In the genomic region with DNA sequence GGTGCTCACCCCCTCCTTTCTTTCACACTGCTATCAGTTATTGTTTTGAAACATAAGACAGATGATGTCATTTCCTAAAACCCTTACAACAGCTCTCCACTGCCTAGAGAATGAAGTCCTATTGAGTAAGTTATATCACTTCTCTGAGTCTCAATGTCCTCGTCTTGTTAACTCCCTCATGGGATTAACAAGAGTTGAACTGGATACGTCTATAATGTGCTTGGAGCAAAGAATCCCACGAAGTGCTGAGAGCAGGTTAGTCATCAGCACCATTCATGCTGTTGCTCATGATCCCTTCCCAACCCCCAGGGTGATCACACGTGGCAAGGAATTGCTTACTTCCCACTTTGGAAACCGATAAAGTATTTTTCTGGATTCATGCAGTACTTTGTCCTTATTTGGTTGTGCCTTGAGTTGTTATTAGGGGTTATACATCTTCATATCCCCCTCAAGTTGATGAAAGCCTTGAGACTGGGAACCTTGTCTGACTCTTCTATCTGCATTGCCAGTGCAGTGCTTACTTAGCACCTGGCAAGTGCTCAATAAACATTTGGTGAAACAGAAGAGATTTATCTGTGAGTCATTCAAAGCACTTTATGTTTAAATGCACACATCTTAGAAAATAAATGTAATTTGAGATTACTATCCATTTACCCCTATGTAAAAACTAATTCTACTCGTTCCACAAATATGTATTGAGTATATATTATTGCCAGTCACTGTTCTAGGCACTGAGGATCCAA, we compare ENCODE assay signal across 16 cellular contexts.
DNase-seq lines count a peak whose midpoint lies in the region; ATAC-seq, FAIRE-seq and TF ChIP-seq lines count a peak whose summit lies in the region.
"Had no signal": no experiment of that assay in that cellular context is flagged by ENCODE, and none has a peak within 500 bp of the region (broad histone marks: within the 10 kb centered on the region; RNA-seq: fewer than 3 reads in every experiment).

No MANE protein-coding gene starts in this region.

- H3F3A ChIP-seq in PC-9 (ENCODE audit: insufficient read depth, low read depth) = peaks cover 13% of the 10 kb centered on the region; the same call in 1 of the 2 replicates

- H3K36me3 ChIP-seq in PC-9 (ENCODE audit: low read depth) = no peaks in the 10 kb centered on the region
- H3K36me3 ChIP-seq in endodermal cell (ENCODE audit: control insufficient read depth, insufficient read depth, low read length) = no peaks in the 10 kb centered on the region
- H3K36me3 ChIP-seq in Peyer's patch = no peaks in the 10 kb centered on the region
- H3K36me3 ChIP-seq: cardiac muscle cell, lower lobe of right lung, thyroid gland had no signal

- FAIRE-seq in A549 (lab: Jason Lieb, UNC) (no peak), H54 (lab: Jason Lieb, UNC) (peak; percentile 90)
- FAIRE-seq: K562 had no signal

- H3K4me1 ChIP-seq in A549 (peaks cover 19% of the 10 kb centered on the region), PC-9 (replicated peaks; ENCODE audit: insufficient read depth) (peaks cover 17% of the 10 kb centered on the region), endodermal cell (ENCODE audit: control insufficient read depth, insufficient read depth, low read length) (no peaks in the 10 kb centered on the region), Peyer's patch (no peaks in the 10 kb centered on the region)
- H3K4me1 ChIP-seq: lower lobe of right lung, psoas muscle, thyroid gland had no signal

- intact Hi-C loops in PC-9 (cut with micrococcal nuclease; ENCODE audit: unreplicated experiment) = no loop called here
- intact Hi-C loops in activated CD4-positive, alpha-beta T cell treated with anti-CD3 and anti-CD28 coated beads for 36 hours (cut with DNase I, micrococcal nuclease) = no loop called here

- CTCF ChIA-PET in A549 (lab: Yijun Ruan, JAX) (no interaction called here), PC-9 (lab: Charles Lee) (no interaction called here)
- CTCF ChIA-PET in activated CD4-positive, alpha-beta T cell treated with anti-CD3 and anti-CD28 coated beads for 36 hours (lab: Charles Lee) = no interaction called here

- no peak for TF ChIP-seq POLR2A in A549 (IDR thresholded peaks at IDR 0.05; ENCODE audit: low read length)
- TF ChIP-seq POLR2A in H54 (IDR thresholded peaks at IDR 0.05; ENCODE audit: low read depth, low read length) = no peak
- TF ChIP-seq POLR2A in Peyer's patch (IDR thresholded peaks at IDR 0.05) = no peak

- no TSS peak for BruUV-seq in PC-9 (replicated peaks; lab: Mats Ljungman, UMichigan)

- H4K20me1 ChIP-seq in PC-9 (ENCODE audit: insufficient read depth) = no peaks in the 10 kb centered on the region

- H3K9me3 ChIP-seq in A549 (no peaks in the 10 kb centered on the region), PC-9 (ENCODE audit: insufficient read depth, low read depth) (peaks cover 5% of the 10 kb centered on the region; the same call in 1 of the 2 replicates), endodermal cell (ENCODE audit: control insufficient read depth, low read length) (peaks cover 9% of the 10 kb centered on the region), Peyer's patch (no peaks in the 10 kb centered on the region)
- H3K9me3 ChIP-seq: lower lobe of right lung, psoas muscle, thyroid gland had no signal

- ATAC-seq in A549 = peak; percentile 88 to 96
- no peak for ATAC-seq in activated CD4-positive, alpha-beta T cell treated with anti-CD3 and anti-CD28 coated beads for 36 hours
- ATAC-seq: K562, lower lobe of right lung, psoas muscle had no signal

- no peak for TF ChIP-seq CTCF in A549 (IDR thresholded peaks at IDR 0.05)
- no peak for TF ChIP-seq CTCF in PC-9 (conservative IDR thresholded peaks at IDR 0.05)
- no peak for TF ChIP-seq CTCF in endodermal cell (conservative IDR thresholded peaks at IDR 0.05)
- TF ChIP-seq CTCF in Peyer's patch (IDR thresholded peaks at IDR 0.05) = no peak

- no peak for TF ChIP-seq EP300 in A549 (IDR thresholded peaks at IDR 0.05)

- WGBS in A549 (ENCODE audit: missing lambda C conversion rate) = 10% methylated on average over 6 of the region's 6 CpGs
- WGBS in endodermal cell (ENCODE audit: insufficient coverage in 1 of 2, insufficient read length in 1 of 2), 2 experiments = 85 to 91% methylated on average over 3 to 5 of the region's 6 CpGs

- no peak overlapping the region for H3K27ac Mint-ChIP-seq in activated CD4-positive, alpha-beta T cell treated with anti-CD3 and anti-CD28 coated beads for 36 hours
- no peak overlapping the region for H3K27ac Mint-ChIP-seq in endodermal cell
- H3K27ac Mint-ChIP-seq: CD4-positive, CD25-positive, alpha-beta regulatory T cell had no signal

- H3K4me2 ChIP-seq in A549 (peak overlapping the region; percentile 62), PC-9 (peak overlapping the region; percentile 60)

- no peak overlapping the region for H3K4me3 Mint-ChIP-seq in activated CD4-positive, alpha-beta T cell treated with anti-CD3 and anti-CD28 coated beads for 36 hours
- no peak overlapping the region for H3K4me3 Mint-ChIP-seq in endodermal cell
- H3K4me3 Mint-ChIP-seq: CD4-positive, CD25-positive, alpha-beta regulatory T cell had no signal

- H3K79me2 ChIP-seq in PC-9 (ENCODE audit: low read depth) = no peaks in the 10 kb centered on the region

- no peak for TF ChIP-seq RAD21 in A549 (conservative IDR thresholded peaks at IDR 0.05 in 1 of 2, IDR thresholded peaks at IDR 0.05 in 1 of 2)

- no peak overlapping the region for H3K4me3 ChIP-seq in A549
- peak overlapping the region; percentile 28; the same call in 1 of the 2 replicates for H3K4me3 ChIP-seq in PC-9
- no peak overlapping the region for H3K4me3 ChIP-seq in endodermal cell (ENCODE audit: low read length)
- no peak overlapping the region for H3K4me3 ChIP-seq in Peyer's patch
- H3K4me3 ChIP-seq: cardiac muscle cell, K562, lower lobe of right lung, psoas muscle, thyroid gland had no signal

- peaks cover 6% of the 10 kb centered on the region for H3K27me3 Mint-ChIP-seq in activated CD4-positive, alpha-beta T cell treated with anti-CD3 and anti-CD28 coated beads for 36 hours
- H3K27me3 Mint-ChIP-seq in endodermal cell (ENCODE audit: insufficient read depth) = no peaks in the 10 kb centered on the region
- H3K27me3 Mint-ChIP-seq: CD4-positive, CD25-positive, alpha-beta regulatory T cell had no signal

- POLR2A ChIA-PET in A549 (lab: Yijun Ruan, JAX) = no interaction called here
- POLR2A ChIA-PET in PC-9 (lab: Charles Lee; ENCODE audit: unreplicated experiment) = no interaction called here
- POLR2A ChIA-PET in activated CD4-positive, alpha-beta T cell treated with anti-CD3 and anti-CD28 coated beads for 36 hours (lab: Charles Lee) = no interaction called here

- no peak overlapping the region for H3K9ac ChIP-seq in endodermal cell (ENCODE audit: extremely low read depth, low read length, poor library complexity, severe bottlenecking)

- no peaks in the 10 kb centered on the region for H3K9me2 ChIP-seq in PC-9 (ENCODE audit: insufficient read depth)

- no peaks in the 10 kb centered on the region for H3K4me1 Mint-ChIP-seq in activated CD4-positive, alpha-beta T cell treated with anti-CD3 and anti-CD28 coated beads for 36 hours
- H3K4me1 Mint-ChIP-seq in endodermal cell = no peaks in the 10 kb centered on the region
- H3K4me1 Mint-ChIP-seq: CD4-positive, CD25-positive, alpha-beta regulatory T cell had no signal

- H2AFZ ChIP-seq in PC-9 = peak overlapping the region; percentile 86

- H3K27ac ChIP-seq in A549 = peak overlapping the region; percentile 43 to 51; a peak in 4 of 6 replicates
- H3K27ac ChIP-seq in PC-9 = peak overlapping the region; percentile 75
- H3K27ac ChIP-seq in endodermal cell (ENCODE audit: low read depth, low read length) = no peak overlapping the region
- H3K27ac ChIP-seq in Peyer's patch = no peak overlapping the region
- H3K27ac ChIP-seq: cardiac muscle cell, lower lobe of right lung, psoas muscle, thyroid gland had no signal

- H3K36me3 Mint-ChIP-seq in activated CD4-positive, alpha-beta T cell treated with anti-CD3 and anti-CD28 coated beads for 36 hours (ENCODE audit: low read depth) = no peaks in the 10 kb centered on the region
- H3K36me3 Mint-ChIP-seq in endodermal cell (ENCODE audit: low read depth) = no peaks in the 10 kb centered on the region
- H3K36me3 Mint-ChIP-seq: CD4-positive, CD25-positive, alpha-beta regulatory T cell had no signal

- no peaks in the 10 kb centered on the region for H3K27me3 ChIP-seq in PC-9 (ENCODE audit: insufficient read depth, low read depth)
- no peaks in the 10 kb centered on the region for H3K27me3 ChIP-seq in endodermal cell (ENCODE audit: control insufficient read depth, insufficient read depth, low read length, poor library complexity, severe bottlenecking)
- no peaks in the 10 kb centered on the region for H3K27me3 ChIP-seq in Peyer's patch
- H3K27me3 ChIP-seq: cardiac muscle cell, thyroid gland had no signal

- H3K9me3 Mint-ChIP-seq in activated CD4-positive, alpha-beta T cell treated with anti-CD3 and anti-CD28 coated beads for 36 hours (ENCODE audit: low read depth) = no peaks in the 10 kb centered on the region
- no peaks in the 10 kb centered on the region for H3K9me3 Mint-ChIP-seq in endodermal cell

- peak; percentile 15 to 71 for DNase-seq in A549 (ENCODE audit: low read depth in 1 of 2, low spot score in 1 of 2)
- peak; percentile 11 for DNase-seq in H54 (ENCODE audit: insufficient read length, low spot score)
- DNase-seq in PC-9 = peak in 1 of 2 experiments; percentile 66
- peak; percentile 60 for DNase-seq in fibroblast of gingiva (ENCODE audit: low read depth)
- no peak for DNase-seq in activated CD4-positive, alpha-beta T cell treated with anti-CD3 and anti-CD28 coated beads for 36 hours
- DNase-seq in endodermal cell = no peak
- DNase-seq in Peyer's patch = no peak
- DNase-seq in COLO668 (lab: John Stamatoyannopoulos, UW; ENCODE audit: unreplicated experiment) = no peak
- DNase-seq: activated T-cell treated with anti-CD3 and anti-CD28 coated beads for 4 hours; CD4-positive, CD25-positive, alpha-beta regulatory T cell; lower lobe of right lung; NCI-H526; psoas muscle; thyroid gland had no signal

TF ChIP-seq in A549, 52 proteins besides CTCF, POLR2A, EP300 and RAD21 (continues in another document):
- no peak for TF ChIP-seq FOSB (CRISPR knock-in tag; IDR thresholded peaks at IDR 0.05)
- no peak for TF ChIP-seq NR3C1 (IDR thresholded peaks at IDR 0.05)
- TF ChIP-seq POLR2AphosphoS2 (conservative IDR thresholded peaks at IDR 0.05; ENCODE audit: low read length) = no peak
- no peak for TF ChIP-seq CHD4 (IDR thresholded peaks at IDR 0.05; ENCODE audit: borderline replicate concordance)
- TF ChIP-seq, protein P1, sequence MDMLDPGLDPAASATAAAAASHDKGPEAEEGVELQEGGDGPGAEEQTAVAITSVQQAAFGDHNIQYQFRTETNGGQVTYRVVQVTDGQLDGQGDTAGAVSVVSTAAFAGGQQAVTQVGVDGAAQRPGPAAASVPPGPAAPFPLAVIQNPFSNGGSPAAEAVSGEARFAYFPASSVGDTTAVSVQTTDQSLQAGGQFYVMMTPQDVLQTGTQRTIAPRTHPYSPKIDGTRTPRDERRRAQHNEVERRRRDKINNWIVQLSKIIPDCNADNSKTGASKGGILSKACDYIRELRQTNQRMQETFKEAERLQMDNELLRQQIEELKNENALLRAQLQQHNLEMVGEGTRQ (IDR thresholded peaks at IDR 0.05) = no peak
- no peak for TF ChIP-seq CBX2 (IDR thresholded peaks at IDR 0.05; ENCODE audit: borderline replicate concordance, low read depth)
- no peak for TF ChIP-seq ZSCAN20 (CRISPR knock-in tag; IDR thresholded peaks at IDR 0.05)
- no peak for TF ChIP-seq FOSL2 (IDR thresholded peaks at IDR 0.05)
- peak; percentile 24; the same call in 1 of the 2 replicates for TF ChIP-seq FOSL2 (CRISPR knock-in tag; IDR thresholded peaks at IDR 0.05)

Comparison
In these comparisons a context has a peak if more than half of its experiments do, and no peak if none do; other contexts are left out.
1. DNase-seq: peak in A549 (2 of 2), H54 (single experiment) and fibroblast of gingiva (single experiment); none in activated CD4-positive, alpha-beta T cell treated with anti-CD3 and anti-CD28 coated beads for 36 hours (single experiment), endodermal cell (single experiment), Peyer's patch (0 of 3) and COLO668 (single experiment).
2. H3K27ac ChIP-seq: peak in A549 (2 of 2) and PC-9 (single experiment); none in endodermal cell (single experiment) and Peyer's patch (0 of 4).